In genomic region chr12:123591702-123592481, GRCh38 we compare ENCODE assay signal across 12 cellular contexts. TPM values are rescaled to one million over a fixed set of nuclear protein-coding genes. Genes with fewer than 3 reads are reported as not detected.
DNase-seq lines count a peak whose midpoint lies in the region; ATAC-seq and TF ChIP-seq lines count a peak whose summit lies in the region.
"Had no signal": no experiment of that assay in that cellular context is flagged by ENCODE, and none has a peak within 500 bp of the region (broad histone marks: within the 10 kb centered on the region; RNA-seq: fewer than 3 reads in every experiment).

No MANE protein-coding gene starts in this region.

- 83% methylated on average over 4 of the region's 8 CpGs; no CpG with 5 or more reads in 1 of the 2 experiments for WGBS in IMR-90 (ENCODE audit: extremely low coverage in 2 of 2, insufficient read length in 1 of 2), 2 experiments

- ATAC-seq in IMR-90 (ENCODE audit: low read depth): peak; percentile 80
- ATAC-seq in natural killer cell: no peak

- H3K23ac ChIP-seq in IMR-90 (ENCODE audit: low read depth, low read length): no peak overlapping the region

- peaks cover 46% of the 10 kb centered on the region for H3K36me3 ChIP-seq in IMR-90 (ENCODE audit: control insufficient read depth, insufficient read depth, low read length)

- CTCF ChIA-PET in Calu3 (lab: Charles Lee): interaction anchor here (0.6 kb wide), 1 partner anchor 437 kb away, joined by 6 read pairs; no protein-coding TSS in a partner anchor
- CTCF ChIA-PET in IMR-90 (lab: Yijun Ruan, JAX): interaction anchor here (0.5 kb wide), 1 partner anchor 8 kb away, joined by 3 read pairs; no protein-coding TSS in a partner anchor

- H4K20me1 ChIP-seq in IMR-90 (ENCODE audit: insufficient read depth, low read length): peaks cover 76% of the 10 kb centered on the region

- in situ Hi-C loops in IMR-90 (cut with MboI; ENCODE audit: low sequenced_read_pairs): no loop called here

- H4K5ac ChIP-seq in IMR-90 (ENCODE audit: low read depth, low read length): no peak overlapping the region

- TF ChIP-seq CTCF in Calu3 (IDR thresholded peaks at IDR 0.05; ENCODE audit: unreplicated experiment): no peak
- no peak for TF ChIP-seq CTCF in IMR-90 (conservative IDR thresholded peaks at IDR 0.05; ENCODE audit: low read depth, low read length)
- TF ChIP-seq CTCF in chondrocyte (IDR thresholded peaks at IDR 0.05): no peak
- TF ChIP-seq CTCF in natural killer cell (IDR thresholded peaks at IDR 0.05): no peak

- no peak overlapping the region for H3K4me2 ChIP-seq in IMR-90 (ENCODE audit: low read depth, low read length)

- H3K9me1 ChIP-seq in IMR-90 (ENCODE audit: insufficient read depth, low read length): no peaks in the 10 kb centered on the region

- H3K27ac ChIP-seq in IMR-90 (ENCODE audit: insufficient read depth, low read length): peak overlapping the region; percentile 44; the same call in 1 of the 2 replicates
- H3K27ac ChIP-seq: testis had no signal

- H3K18ac ChIP-seq in IMR-90 (ENCODE audit: low read depth, low read length): no peak overlapping the region

- no peak overlapping the region for H3K9ac ChIP-seq in IMR-90 (ENCODE audit: low read depth, low read length)

- no peak overlapping the region for H2BK20ac ChIP-seq in IMR-90 (ENCODE audit: low read depth, low read length)

- intact Hi-C loops in Calu3 (cut with micrococcal nuclease; ENCODE audit: unreplicated experiment) (no loop called here), IMR-90 (cut with micrococcal nuclease) (no loop called here), natural killer cell (cut with micrococcal nuclease) (no loop called here)

- H3K4me1 Mint-ChIP-seq in Calu3 (ENCODE audit: low read depth, unreplicated experiment) (peaks cover 26% of the 10 kb centered on the region), chondrocyte (ENCODE audit: low read depth) (peaks cover 47% of the 10 kb centered on the region), natural killer cell (peaks cover 32 to 34% of the 10 kb centered on the region in 2 donors)

- no peak overlapping the region for H3K4ac ChIP-seq in IMR-90 (ENCODE audit: low read depth, low read length)

- H3K14ac ChIP-seq in IMR-90 (replicated peaks; ENCODE audit: low read depth, low read length): no peak overlapping the region

- H3K9me3 ChIP-seq in IMR-90 (ENCODE audit: control insufficient read depth, insufficient read depth, low read length): no peaks in the 10 kb centered on the region
- H3K9me3 ChIP-seq: HAP-1, testis had no signal

- no peak overlapping the region for H2AFZ ChIP-seq in IMR-90 (replicated peaks; ENCODE audit: low read length, poor library complexity)

- H3K36me3 Mint-ChIP-seq in Calu3 (ENCODE audit: insufficient read depth, unreplicated experiment) (peaks cover 90% of the 10 kb centered on the region), chondrocyte (ENCODE audit: low read depth) (peaks cover 27% of the 10 kb centered on the region), natural killer cell (peaks cover 19% of the 10 kb centered on the region)

- no peak overlapping the region for H3K4me3 Mint-ChIP-seq in Calu3 (ENCODE audit: low read depth, unreplicated experiment)
- H3K4me3 Mint-ChIP-seq in chondrocyte (ENCODE audit: unreplicated experiment): no peak overlapping the region
- H3K4me3 Mint-ChIP-seq in natural killer cell: no peak overlapping the region
- H3K4me3 Mint-ChIP-seq: activated B cell treated with CpG ODN at 0.5 μM for 24 hours had no signal

- no peaks in the 10 kb centered on the region; the same call in 1 of the 2 replicates for H3K4me1 ChIP-seq in IMR-90 (ENCODE audit: control insufficient read depth, insufficient read depth, low read length)

- no peak overlapping the region for H3K56ac ChIP-seq in IMR-90 (ENCODE audit: extremely low read depth, insufficient read depth, low read length)

- DNase-seq in Calu3 (no peak), IMR-90 (peak; percentile 91), chondrocyte (ENCODE audit: low spot score) (no peak), natural killer cell (no peak), islet precursor cell (no peak), RPMI8226 (no peak)
- no peak for DNase-seq in stimulated activated naive CD4-positive, alpha-beta T cell (lab: John Stamatoyannopoulos, UW)
- DNase-seq: activated B cell treated with CpG ODN at 0.5 μM for 24 hours; central memory CD4-positive, alpha-beta T cell; OCI-M1 had no signal

- dilution Hi-C loops in IMR-90 (cut with HindIII; ENCODE audit: low sequenced_read_pairs, unreplicated experiment): no loop called here

- no peak for TF ChIP-seq RAD21 in IMR-90 (IDR thresholded peaks at IDR 0.05; ENCODE audit: low read length)

- no peak overlapping the region for H4K91ac ChIP-seq in IMR-90 (ENCODE audit: insufficient read depth, low read depth, low read length)

- POLR2A ChIA-PET in IMR-90 (lab: Charles Lee; ENCODE audit: unreplicated experiment): no interaction called here

- TF ChIP-seq POLR2A in IMR-90 (IDR thresholded peaks at IDR 0.05; ENCODE audit: low read depth, low read length): no peak

- no peak overlapping the region for H2BK15ac ChIP-seq in IMR-90 (ENCODE audit: low read depth, low read length)

- H4K8ac ChIP-seq in IMR-90 (ENCODE audit: low read depth in 2 of 2, low read length in 2 of 2): no peak overlapping the region

- H2BK120ac ChIP-seq in IMR-90 (ENCODE audit: low read depth, low read length): no peak overlapping the region

- H2BK5ac ChIP-seq in IMR-90 (ENCODE audit: low read depth, low read length, poor library complexity, severe bottlenecking): no peak overlapping the region

- H3K27ac Mint-ChIP-seq in Calu3 (ENCODE audit: unreplicated experiment): peak overlapping the region; percentile 59
- H3K27ac Mint-ChIP-seq in chondrocyte (ENCODE audit: unreplicated experiment): peak overlapping the region; percentile 42
- H3K27ac Mint-ChIP-seq in natural killer cell: peak overlapping the region; percentile 13 to 23
- H3K27ac Mint-ChIP-seq: activated B cell treated with CpG ODN at 0.5 μM for 24 hours had no signal

- no peak overlapping the region for H3K4me3 ChIP-seq in IMR-90 (ENCODE audit: insufficient read depth, low read depth, low read length)
- H3K4me3 ChIP-seq: HAP-1, testis had no signal

- peaks cover 19 to 46% of the 10 kb centered on the region in 2 experiments; a peak in 3 of 4 replicates for H3K79me1 ChIP-seq in IMR-90 (ENCODE audit: low read depth in 1 of 2, low read length in 2 of 2)

- H2AK5ac ChIP-seq in IMR-90 (ENCODE audit: low read depth, low read length): no peak overlapping the region

- H3K9me3 Mint-ChIP-seq in Calu3 (ENCODE audit: low read depth, unreplicated experiment) (no peaks in the 10 kb centered on the region), chondrocyte (ENCODE audit: low read depth) (no peaks in the 10 kb centered on the region), natural killer cell (no peaks in the 10 kb centered on the region)
- H3K9me3 Mint-ChIP-seq: activated B cell treated with CpG ODN at 0.5 μM for 24 hours had no signal

- H2AK9ac ChIP-seq in IMR-90 (replicated peaks; ENCODE audit: low read depth, low read length, poor library complexity): no peak overlapping the region

- H3K27me3 ChIP-seq in IMR-90 (ENCODE audit: control insufficient read depth, insufficient read depth, low read length): no peaks in the 10 kb centered on the region
- H3K27me3 ChIP-seq: testis had no signal

- no TSS peak for BruUV-seq in Calu3 (replicated peaks; lab: Mats Ljungman, UMichigan)
- no TSS peak for BruUV-seq in IMR-90 (replicated peaks; lab: Mats Ljungman, UMichigan)

- H3K27me3 Mint-ChIP-seq in Calu3 (ENCODE audit: unreplicated experiment) (no peaks in the 10 kb centered on the region), chondrocyte (ENCODE audit: low read depth) (no peaks in the 10 kb centered on the region), natural killer cell (ENCODE audit: low read depth in 2 of 2) (no peaks in the 10 kb centered on the region)
- H3K27me3 Mint-ChIP-seq: activated B cell treated with CpG ODN at 0.5 μM for 24 hours had no signal

TF ChIP-seq in IMR-90, 13 proteins besides CTCF, POLR2A, EP300 and RAD21:
- no peak for TF ChIP-seq BHLHE40 (IDR thresholded peaks at IDR 0.05; ENCODE audit: low read depth, low read length)

RNA-seq across cellular contexts. Expression of gene TMED2, which starts 7.5 kb away (rescaled TPM):
- total RNA-seq in Calu3 (2022) (459 and 461 TPM in 2 replicates), IMR-90 (2012; rRNA removed) (318 and 504 TPM in 2 replicates), chondrocyte (336 to 386 TPM (median 340 TPM) in 3 replicates), natural killer cell (100 to 1,000 TPM; 107 to 134 (median 113) TPM)
- 132 and 154 TPM in 2 replicates for polyA plus RNA-seq in IMR-90 (2012; rRNA removed)
- polyA plus RNA-seq in IMR-90 (2012; cell fraction: cytosol; rRNA removed): 315 and 395 TPM in 2 replicates
- polyA plus RNA-seq in IMR-90 (2012; cell fraction: nucleus; rRNA removed; ENCODE audit: low replicate concordance): 61.2 and 61.4 TPM in 2 replicates

RNA-seq across cellular contexts. Expression of gene DDX55, which starts 10.0 kb away (rescaled TPM):
- total RNA-seq in Calu3 (2022): 52.7 TPM in 2 replicates
- 13.3 and 14.4 TPM in 2 replicates for total RNA-seq in IMR-90 (2012; rRNA removed)
- 15.0 and 18.7 TPM in 2 replicates for polyA plus RNA-seq in IMR-90 (2012; rRNA removed)
- 4.8 and 8.4 TPM in 2 replicates for polyA plus RNA-seq in IMR-90 (2012; cell fraction: cytosol; rRNA removed)
- 53.0 and 64.1 TPM in 2 replicates for polyA plus RNA-seq in IMR-90 (2012; cell fraction: nucleus; rRNA removed; ENCODE audit: low replicate concordance)
- total RNA-seq in chondrocyte: 12.8 to 18.4 TPM (median 16.8 TPM) in 3 replicates
- total RNA-seq in natural killer cell: 10 to 100 TPM; 25.9 to 42.7 (median 41.5) TPM

RNA-seq across cellular contexts. Expression of gene EIF2B1, which starts 41.6 kb away (rescaled TPM):
- total RNA-seq in Calu3 (2022) (57.0 and 63.6 TPM in 2 replicates), IMR-90 (2012; rRNA removed) (33.9 and 40.5 TPM in 2 replicates), chondrocyte (37.4 to 59.5 TPM (median 39.5 TPM) in 3 replicates), natural killer cell (10 to 100 TPM; 50.5 to 55.7 (median 51.0) TPM)
- polyA plus RNA-seq in IMR-90 (2012; rRNA removed): 39.3 and 45.9 TPM in 2 replicates
- 36.5 and 41.9 TPM in 2 replicates for polyA plus RNA-seq in IMR-90 (2012; cell fraction: cytosol; rRNA removed)
- polyA plus RNA-seq in IMR-90 (2012; cell fraction: nucleus; rRNA removed; ENCODE audit: low replicate concordance): 37.3 and 78.2 TPM in 2 replicates

RNA-seq across cellular contexts. Expression of gene GTF2H3, which starts 41.7 kb away (rescaled TPM):
- total RNA-seq in Calu3 (2022) (59.8 and 66.5 TPM in 2 replicates), IMR-90 (2012; rRNA removed) (53.0 and 80.3 TPM in 2 replicates), chondrocyte (27.5 to 32.9 TPM (median 28.8 TPM) in 3 replicates), natural killer cell (10 to 100 TPM; 12.8 to 21.3 (median 21.2) TPM)
- 19.9 and 22.2 TPM in 2 replicates for polyA plus RNA-seq in IMR-90 (2012; rRNA removed)
- polyA plus RNA-seq in IMR-90 (2012; cell fraction: cytosol; rRNA removed): 4.8 and 14.2 TPM in 2 replicates
- 4.2 and 17.1 TPM in 2 replicates for polyA plus RNA-seq in IMR-90 (2012; cell fraction: nucleus; rRNA removed; ENCODE audit: low replicate concordance)

RNA-seq across cellular contexts. Expression of gene RILPL1, which starts 58.4 kb away (rescaled TPM):
- total RNA-seq in Calu3 (2022) (9.5 and 9.7 TPM in 2 replicates), IMR-90 (2012; rRNA removed) (11.1 and 14.2 TPM in 2 replicates), chondrocyte (34.6 to 41.6 TPM (median 39.5 TPM) in 3 replicates), natural killer cell (1 to 10 TPM; 1.3 to 2.7 (median 1.5) TPM)
- 19.8 and 24.5 TPM in 2 replicates for polyA plus RNA-seq in IMR-90 (2012; rRNA removed)
- polyA plus RNA-seq in IMR-90 (2012; cell fraction: cytosol; rRNA removed): 15.2 and 17.4 TPM in 2 replicates
- 28.5 and 34.7 TPM in 2 replicates for polyA plus RNA-seq in IMR-90 (2012; cell fraction: nucleus; rRNA removed; ENCODE audit: low replicate concordance)
